8 cellular contexts compared by ENCODE assay signal in the genomic region with DNA sequence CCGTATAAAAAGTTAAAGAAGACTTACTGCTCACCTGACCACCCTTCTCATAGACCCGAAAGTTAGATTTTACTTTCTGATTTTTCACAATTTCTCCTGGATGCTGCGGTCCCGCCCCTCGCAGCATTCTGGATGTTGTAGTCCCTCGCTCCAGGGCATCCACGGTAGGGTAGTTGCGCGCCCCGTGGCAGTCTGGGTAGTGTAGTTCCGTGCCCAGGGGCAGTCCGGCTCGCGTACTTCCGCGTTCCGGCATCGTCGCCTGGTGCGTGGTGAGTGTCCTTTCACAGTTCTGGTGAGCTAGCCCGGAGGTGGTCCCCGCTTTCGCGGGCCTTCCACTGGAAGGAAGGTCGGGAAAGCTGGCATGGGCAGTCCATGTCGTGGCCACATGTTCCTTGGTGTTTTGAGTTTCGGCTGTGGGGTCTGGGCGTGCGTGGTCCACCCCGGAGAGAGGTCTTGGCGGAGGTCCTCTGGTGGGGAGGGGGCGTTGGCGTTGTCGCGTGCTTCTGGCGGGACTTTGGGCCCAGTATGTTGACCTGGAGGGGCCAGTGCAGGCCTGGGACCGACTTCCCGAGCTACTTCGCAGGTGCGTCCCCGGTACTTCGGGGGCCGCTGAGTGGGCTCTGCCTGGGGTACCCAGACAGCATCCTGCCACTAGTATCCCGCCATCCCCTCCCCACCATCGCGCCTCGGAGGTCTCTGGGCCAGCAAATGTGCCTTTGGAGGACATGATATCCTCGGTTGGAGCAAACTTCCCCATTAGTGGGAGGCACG. TPM values are rescaled to one million over a fixed set of nuclear protein-coding genes. Genes with fewer than 3 reads are reported as not detected.
A peak's percentile ranks its signal among the peaks of the same experiment; 100 is the strongest.
DNase-seq lines count a peak whose midpoint lies in the region; ATAC-seq, FAIRE-seq and TF ChIP-seq lines count a peak whose summit lies in the region.

A gene (plus strand): TSS at position 222 of the 771 bp plus-strand sequence. CDS start 19,515 bp downstream, outside the sequence.

- no peaks in the 10 kb centered on the region for H3K27me3 ChIP-seq in HUES48 (ENCODE audit: control insufficient read depth, insufficient read depth, low read length)
- no peaks in the 10 kb centered on the region for H3K27me3 ChIP-seq in esophagus (ENCODE audit: control insufficient read depth in 1 of 2, insufficient read depth in 2 of 2, low read length in 2 of 2)
- H3K27me3 ChIP-seq in mucosa of stomach (ENCODE audit: control insufficient read depth, insufficient read depth, low read length) = no peaks in the 10 kb centered on the region

- H3K27ac ChIP-seq in HUES48 (ENCODE audit: low read depth, low read length) (no peak within 1 kb of the TSS), esophagus (ENCODE audit: low read depth in 2 of 2, low read length in 1 of 2) (peak within 1 kb of the TSS; percentile 1 to 70)

- no peak for FAIRE-seq in D721Med (lab: Jason Lieb, UNC)

- DNase-seq in D721Med (ENCODE audit: insufficient read length, low spot score) = peak; percentile 81
- DNase-seq in OCI-M1 (lab: John Stamatoyannopoulos, UW) = peak; percentile 91
- peak; percentile 87 for DNase-seq in activated T-cell treated with anti-CD3 and anti-CD28 coated beads for 48 hours (ENCODE audit: low read depth)
- peak; percentile 92 for DNase-seq in stimulated activated CD8-positive, alpha-beta memory T cell treated with anti-CD3 and anti-CD28 coated beads, Interleukin-4, amount 100 ng/mL, for 48 hours

- H3K9ac ChIP-seq in HUES48 (ENCODE audit: low read depth, low read length) (peak within 1 kb of the TSS; percentile 83), mucosa of stomach (ENCODE audit: low read length) (peak within 1 kb of the TSS; percentile 72)

- H3K9me3 ChIP-seq in HUES48 (ENCODE audit: control insufficient read depth, insufficient read depth, low read length) (no peaks in the 10 kb centered on the region), esophagus (ENCODE audit: control insufficient read depth in 2 of 2, insufficient read depth in 1 of 2, low read depth in 1 of 2, low read length in 1 of 2) (no peaks in the 10 kb centered on the region), mucosa of stomach (ENCODE audit: control insufficient read depth, low read length) (no peaks in the 10 kb centered on the region)

- H3K4me3 ChIP-seq in HUES48 (ENCODE audit: low read depth, low read length) = peak within 1 kb of the TSS; percentile 92
- H3K4me3 ChIP-seq in esophagus (ENCODE audit: low read depth in 1 of 2, low read length in 2 of 2) = peak within 1 kb of the TSS; percentile 83 to 96
- peak within 1 kb of the TSS; percentile 62 for H3K4me3 ChIP-seq in mucosa of stomach (ENCODE audit: low read length)

- peak; percentile 100 for ATAC-seq in GM21423 (IDR thresholded peaks at IDR 0.05; ENCODE audit: unreplicated experiment)

- WGBS in esophagus, 2 donors = 1 to 2% methylated on average over 49 of the region's 49 CpGs

- no peaks in the 10 kb centered on the region; the same call in 1 of the 2 replicates for H3K36me3 ChIP-seq in HUES48 (ENCODE audit: control insufficient read depth, insufficient read depth, low read length)
- H3K36me3 ChIP-seq in esophagus (ENCODE audit: control insufficient read depth in 2 of 2, insufficient read depth in 2 of 2, low read length in 1 of 2) = no peaks in the 10 kb centered on the region
- H3K36me3 ChIP-seq in mucosa of stomach (ENCODE audit: control insufficient read depth, insufficient read depth, low read length) = no peaks in the 10 kb centered on the region

- H3K4me1 ChIP-seq in HUES48 (ENCODE audit: control insufficient read depth, insufficient read depth, low read length) (no peaks in the 10 kb centered on the region), esophagus (ENCODE audit: control insufficient read depth in 2 of 2, insufficient read depth in 2 of 2, low read length in 1 of 2) (no peaks in the 10 kb centered on the region), mucosa of stomach (ENCODE audit: control insufficient read depth, insufficient read depth, low read length) (peaks cover 8% of the 10 kb centered on the region)

- no peak for TF ChIP-seq CTCF in D721Med (IDR thresholded peaks at IDR 0.05; ENCODE audit: insufficient read depth, missing control alignments)

RNA-seq across cellular contexts. Expression of the gene that starts here (rescaled TPM):
- polyA plus RNA-seq in esophagus = 1 to 10 TPM; 1.4 to 2.2 TPM
